ENCODE assay signal across 19 cellular contexts in genomic region chr2:96090181-96090500, GRCh38. TPM values are rescaled to one million over a fixed set of nuclear protein-coding genes. Genes with fewer than 3 reads are reported as not detected.
DNase-seq lines count a peak whose midpoint lies in the region; ATAC-seq, FAIRE-seq and TF ChIP-seq lines count a peak whose summit lies in the region.
"Had no signal": no experiment of that assay in that cellular context is flagged by ENCODE, and none has a peak within 500 bp of the region (broad histone marks: within the 10 kb centered on the region; RNA-seq: fewer than 3 reads in every experiment).

No MANE protein-coding gene starts in this region.

- peaks cover 8 to 30% of the 10 kb centered on the region in 2 experiments; a peak in 4 of 5 replicates for H3K4me1 ChIP-seq in K562 (replicated peaks in 1 of 2; ENCODE audit: control insufficient read depth in 2 of 2, insufficient read depth in 2 of 2, low read length in 2 of 2)
- H3K4me1 ChIP-seq in left ventricle myocardium inferior = peaks cover 42% of the 10 kb centered on the region
- H3K4me1 ChIP-seq: tibial artery had no signal

- no peaks in the 10 kb centered on the region for H3K9me1 ChIP-seq in K562 (ENCODE audit: control insufficient read depth, insufficient read depth, low read length)

- DNase-seq in DMS79 treated with DMSO at 0.1 percent for 48 hours (lab: John Stamatoyannopoulos, UW) (peak; percentile 54), K562 (ENCODE audit: extremely low read depth in 1 of 4, low spot score in 3 of 4) (peak in 1 of 4 experiments; percentile 2), left ventricle myocardium inferior (peak; percentile 18), posterior vena cava (ENCODE audit: low spot score) (peak; percentile 36), NCI-H2227 (lab: John Stamatoyannopoulos, UW; ENCODE audit: unreplicated experiment) (no peak), mucosa of gallbladder (ENCODE audit: low spot score) (no peak), NCI-H1105 (lab: John Stamatoyannopoulos, UW) (no peak)
- DNase-seq in stimulated activated naive CD4-positive, alpha-beta T cell (lab: John Stamatoyannopoulos, UW) = no peak
- DNase-seq: activated CD4-positive, alpha-beta T cell treated with anti-CD3 and anti-CD28 coated beads for 48 hours; activated T-cell treated with anti-CD3 and anti-CD28 coated beads, Interleukin-2, amount 50 U/mL, for 4 hours; Calu3; kidney glomerular epithelial cell; MG63; NCI-H2171; T-helper 2 cell; tibial artery had no signal

- POLR2A ChIA-PET in K562 (lab: Yijun Ruan, JAX) = no interaction called here

- TF ChIP-seq RAD21 in K562 (CRISPR knock-in tag; conservative IDR thresholded peaks at IDR 0.05 in 1 of 2, IDR thresholded peaks at IDR 0.05 in 1 of 2) = no peak

- CTCF ChIA-PET in K562 (lab: Yijun Ruan, JAX; ENCODE audit: low intra/inter-chr PET ratio) = no interaction called here

- no peak overlapping the region for H3K4me3 ChIP-seq in K562
- H3K4me3 ChIP-seq in left ventricle myocardium inferior = no peak overlapping the region
- H3K4me3 ChIP-seq: MG63, tibial artery had no signal

- H3K27me3 ChIP-seq in K562 (ENCODE audit: control insufficient read depth in 2 of 2, insufficient read depth in 2 of 2, low read length in 2 of 2) (peaks cover 3 to 25% of the 10 kb centered on the region in 2 experiments; a peak in 2 of 5 replicates), left ventricle myocardium inferior (ENCODE audit: low read depth) (no peaks in the 10 kb centered on the region)
- H3K27me3 ChIP-seq: MG63 had no signal

- H3K4me2 ChIP-seq in K562 (ENCODE audit: insufficient read depth, low read length) = no peak overlapping the region; the same call in 1 of the 2 replicates

- FAIRE-seq in K562 (lab: Jason Lieb, UNC) = no peak
- FAIRE-seq: endothelial cell of umbilical vein, GM19239 had no signal

- TF ChIP-seq CTCF in K562 (IDR thresholded peaks at IDR 0.05 in 2 of 3, conservative IDR thresholded peaks at IDR 0.05 in 1 of 3; ENCODE audit: insufficient read depth in 2 of 3, low read depth in 1 of 3, low read length in 3 of 3) = no peak
- TF ChIP-seq CTCF in left ventricle myocardium inferior (IDR thresholded peaks at IDR 0.05; ENCODE audit: borderline replicate concordance) = no peak

- TF ChIP-seq POLR2A in K562 (conservative IDR thresholded peaks at IDR 0.05) = no peak

- in situ Hi-C loops in K562 (cut with MboI) = loop anchor here (25.0 kb wide), 1 partner anchor 303 kb away; no protein-coding TSS in a partner anchor

- peak; percentile 27 for ATAC-seq in K562
- ATAC-seq: activated T-cell treated with anti-CD3 and anti-CD28 coated beads, Interleukin-2, amount 50 U/mL, for 4 hours had no signal

- H3K9ac ChIP-seq in K562 (ENCODE audit: insufficient read depth in 1 of 2, low read depth in 2 of 2, low read length in 2 of 2) = peak overlapping the region in 1 of 2 experiments; percentile 56; a peak in 3 of 4 replicates

- no peaks in the 10 kb centered on the region for H3K36me3 ChIP-seq in K562 (ENCODE audit: control insufficient read depth, insufficient read depth, low read length)
- H3K36me3 ChIP-seq in left ventricle myocardium inferior = no peaks in the 10 kb centered on the region
- H3K36me3 ChIP-seq: MG63, tibial artery had no signal

- H3K9me3 ChIP-seq in K562 (replicated peaks; ENCODE audit: control insufficient read depth, insufficient read depth, low read depth, low read length) = no peaks in the 10 kb centered on the region
- H3K9me3 ChIP-seq in left ventricle myocardium inferior (replicated peaks) = no peaks in the 10 kb centered on the region
- H3K9me3 ChIP-seq: MG63, tibial artery had no signal

- no peak for TF ChIP-seq EP300 in K562 (IDR thresholded peaks at IDR 0.05; ENCODE audit: low read length)

- no peaks in the 10 kb centered on the region; the same call in 1 of the 2 replicates for H4K20me1 ChIP-seq in K562 (replicated peaks; ENCODE audit: control insufficient read depth, insufficient read depth, low read length)

- no peak overlapping the region for H3K27ac ChIP-seq in K562 (ENCODE audit: extremely low read depth, low read depth, low read length)
- peak overlapping the region; percentile 68 for H3K27ac ChIP-seq in left ventricle myocardium inferior (replicated peaks)
- H3K27ac ChIP-seq: tibial artery had no signal

- intact Hi-C loops in K562 (cut with micrococcal nuclease) (no loop called here), left ventricle myocardium inferior (cut with micrococcal nuclease) (no loop called here), posterior vena cava (cut with DNase I) (no loop called here)

- 48% methylated on average over 7 of the region's 7 CpGs for WGBS in K562 (ENCODE audit: insufficient coverage, low coverage, missing lambda C conversion rate)

- H3K79me2 ChIP-seq in K562 (ENCODE audit: control insufficient read depth, insufficient read depth, low read length) = no peaks in the 10 kb centered on the region

- 0 out of 2 replicates have a peak overlapping the region, but pooled peaks have one; percentile 21 for H2AFZ ChIP-seq in K562 (ENCODE audit: low read depth, low read length)

- no TSS peak for BruUV-seq in K562 (replicated peaks; lab: Mats Ljungman, UMichigan)

RNA-seq across cellular contexts. Expression of gene ADRA2B, which starts 26.2 kb away (rescaled TPM):
- total RNA-seq in K562 (2011; cell fraction: chromatin; rRNA removed; ENCODE audit: low replicate concordance) = 0.07 and 0.11 TPM in 2 replicates
- 0.13 and 0.17 TPM in 2 replicates for total RNA-seq in K562 (2011; cell fraction: nucleolus; rRNA removed)
- total RNA-seq in K562 (2011; cell fraction: nucleoplasm; rRNA removed) = not detected in 2 replicates
- total RNA-seq in K562 (2014; rRNA removed) (not detected in 2 replicates), K562 (2014; rRNA removed; fragmentation: Illumina TruSeq; extraction: Trizol) (not detected in 2 replicates), K562 (2015; rRNA removed; fragmentation: Illumina TruSeq; extraction: Trizol) (not detected in 2 replicates), K562 (2021) (not detected in 2 replicates), left ventricle myocardium inferior (2.9 TPM), posterior vena cava (1 to 10 TPM; 4.1 to 7.1 TPM), mucosa of gallbladder (0.95 TPM)
- polyA plus RNA-seq in K562 (2011; rRNA removed) (not detected in 2 replicates), K562 (2014; fragmentation: Illumina TruSeq; extraction: Trizol) (not detected in 2 replicates), K562 (2014; fragmentation: Nextera tagmentation; extraction: Ambion mirVana) (not detected), K562 (2014; rRNA removed) (not detected in 2 replicates)
- polyA plus RNA-seq in K562 (2011; cell fraction: cytosol; rRNA removed) = 0.04 TPM in 1 of 2 replicates, not detected in the other
- polyA plus RNA-seq in K562 (2011; cell fraction: nucleus; rRNA removed) = 0.14 and 0.27 TPM in 2 replicates
- polyA plus RNA-seq in K562 (2012) = 0.03 TPM in 1 of 2 replicates, not detected in the other
- polyA minus RNA-seq in K562 (2011; rRNA and poly(A)+ RNA removed) = not detected in 2 replicates
- not detected in 2 replicates for polyA minus RNA-seq in K562 (2011; cell fraction: cytosol; rRNA and poly(A)+ RNA removed)
- not detected in 2 replicates for polyA minus RNA-seq in K562 (2011; cell fraction: nucleus; rRNA and poly(A)+ RNA removed)
- total RNA-seq: Calu3, endothelial cell of umbilical vein, glomerular endothelial cell had no signal
- polyA plus RNA-seq: endothelial cell of umbilical vein had no signal

RNA-seq across cellular contexts. Expression of gene ASTL, which starts 48.2 kb away (rescaled TPM):
- not detected in 2 replicates for total RNA-seq in K562 (2011; cell fraction: chromatin; rRNA removed; ENCODE audit: low replicate concordance)
- not detected in 2 replicates for total RNA-seq in K562 (2011; cell fraction: nucleolus; rRNA removed)
- not detected in 2 replicates for total RNA-seq in K562 (2011; cell fraction: nucleoplasm; rRNA removed)
- total RNA-seq in K562 (2014; rRNA removed) (not detected in 2 replicates), K562 (2014; rRNA removed; fragmentation: Illumina TruSeq; extraction: Trizol) (not detected in 2 replicates), K562 (2015; rRNA removed; fragmentation: Illumina TruSeq; extraction: Trizol) (not detected in 2 replicates), K562 (2021) (not detected in 2 replicates), left ventricle myocardium inferior (not detected), posterior vena cava (not detected), mucosa of gallbladder (not detected)
- polyA plus RNA-seq in K562 (2011; rRNA removed) (not detected in 2 replicates), K562 (2014; fragmentation: Illumina TruSeq; extraction: Trizol) (not detected in 2 replicates), K562 (2014; fragmentation: Nextera tagmentation; extraction: Ambion mirVana) (not detected), K562 (2014; rRNA removed) (not detected in 2 replicates)
- polyA plus RNA-seq in K562 (2011; cell fraction: cytosol; rRNA removed) = not detected in 2 replicates
- polyA plus RNA-seq in K562 (2011; cell fraction: nucleus; rRNA removed) = not detected in 2 replicates
- polyA plus RNA-seq in K562 (2012) = not detected in 2 replicates
- polyA minus RNA-seq in K562 (2011; rRNA and poly(A)+ RNA removed) = not detected in 2 replicates
- polyA minus RNA-seq in K562 (2011; cell fraction: cytosol; rRNA and poly(A)+ RNA removed) = not detected in 2 replicates
- not detected in 2 replicates for polyA minus RNA-seq in K562 (2011; cell fraction: nucleus; rRNA and poly(A)+ RNA removed)
- total RNA-seq: Calu3, endothelial cell of umbilical vein, glomerular endothelial cell had no signal
- polyA plus RNA-seq: endothelial cell of umbilical vein had no signal

RNA-seq across cellular contexts. Expression of gene DUSP2, which starts 55.1 kb away (rescaled TPM):
- 0.16 TPM in 1 of 2 replicates, not detected in the other for total RNA-seq in K562 (2011; cell fraction: chromatin; rRNA removed; ENCODE audit: low replicate concordance)
- 0.33 TPM in 1 of 2 replicates, not detected in the other for total RNA-seq in K562 (2011; cell fraction: nucleolus; rRNA removed)
- total RNA-seq in K562 (2011; cell fraction: nucleoplasm; rRNA removed) = not detected in 2 replicates
- total RNA-seq in K562 (2014; rRNA removed) (not detected in 2 replicates), K562 (2014; rRNA removed; fragmentation: Illumina TruSeq; extraction: Trizol) (not detected in 2 replicates), K562 (2015; rRNA removed; fragmentation: Illumina TruSeq; extraction: Trizol) (not detected in 2 replicates), K562 (2021) (0.18 and 0.42 TPM in 2 replicates), left ventricle myocardium inferior (0.82 TPM), posterior vena cava (1 to 10 TPM; 3.5 to 3.8 TPM), mucosa of gallbladder (11.3 TPM)
- polyA plus RNA-seq in K562 (2011; rRNA removed) (0.04 TPM in 1 of 2 replicates, not detected in the other), K562 (2014; fragmentation: Illumina TruSeq; extraction: Trizol) (not detected in 2 replicates), K562 (2014; fragmentation: Nextera tagmentation; extraction: Ambion mirVana) (not detected), K562 (2014; rRNA removed) (not detected in 2 replicates)
- polyA plus RNA-seq in K562 (2011; cell fraction: cytosol; rRNA removed) = 0.06 and 0.07 TPM in 2 replicates
- polyA plus RNA-seq in K562 (2011; cell fraction: nucleus; rRNA removed) = 0.14 and 0.64 TPM in 2 replicates
- 0.08 TPM in 1 of 2 replicates, not detected in the other for polyA plus RNA-seq in K562 (2012)
- not detected in 2 replicates for polyA minus RNA-seq in K562 (2011; rRNA and poly(A)+ RNA removed)
- polyA minus RNA-seq in K562 (2011; cell fraction: cytosol; rRNA and poly(A)+ RNA removed) = 0.76 and 1.8 TPM in 2 replicates
- 0.40 and 0.89 TPM in 2 replicates for polyA minus RNA-seq in K562 (2011; cell fraction: nucleus; rRNA and poly(A)+ RNA removed)

RNA-seq across cellular contexts. Expression of gene GPAT2, which starts 55.4 kb away (rescaled TPM):
- 0.12 TPM in 2 replicates for total RNA-seq in K562 (2011; cell fraction: chromatin; rRNA removed; ENCODE audit: low replicate concordance)
- under 0.01 and 0.39 TPM in 2 replicates for total RNA-seq in K562 (2011; cell fraction: nucleolus; rRNA removed)
- not detected in 2 replicates for total RNA-seq in K562 (2011; cell fraction: nucleoplasm; rRNA removed)
- total RNA-seq in K562 (2014; rRNA removed) (0.14 and 0.33 TPM in 2 replicates), K562 (2014; rRNA removed; fragmentation: Illumina TruSeq; extraction: Trizol) (not detected in 2 replicates), K562 (2015; rRNA removed; fragmentation: Illumina TruSeq; extraction: Trizol) (0.11 and 0.38 TPM in 2 replicates), K562 (2021) (0.33 and 0.94 TPM in 2 replicates), left ventricle myocardium inferior (5.3 TPM), posterior vena cava (1 to 10 TPM; 6.0 to 10.0 TPM), mucosa of gallbladder (3.0 TPM)
- polyA plus RNA-seq in K562 (2011; rRNA removed) (not detected in 2 replicates), K562 (2014; fragmentation: Illumina TruSeq; extraction: Trizol) (0.30 TPM in 2 replicates), K562 (2014; fragmentation: Nextera tagmentation; extraction: Ambion mirVana) (under 1 TPM in 1 of 2 experiments, not detected in 1; 0.01 TPM), K562 (2014; rRNA removed) (0.42 and 1.2 TPM in 2 replicates)
- polyA plus RNA-seq in K562 (2011; cell fraction: cytosol; rRNA removed) = 0.03 and 0.25 TPM in 2 replicates
- polyA plus RNA-seq in K562 (2011; cell fraction: nucleus; rRNA removed) = 0.34 and 0.55 TPM in 2 replicates
- 0.33 and 1.1 TPM in 2 replicates for polyA plus RNA-seq in K562 (2012)
- polyA minus RNA-seq in K562 (2011; rRNA and poly(A)+ RNA removed) = not detected in 2 replicates
- polyA minus RNA-seq in K562 (2011; cell fraction: cytosol; rRNA and poly(A)+ RNA removed) = not detected in 2 replicates
- polyA minus RNA-seq in K562 (2011; cell fraction: nucleus; rRNA and poly(A)+ RNA removed) = 0.11 and 0.94 TPM in 2 replicates
- total RNA-seq: Calu3 had no signal

Comparison
In these comparisons a context has a peak if more than half of its experiments do, and no peak if none do; other contexts are left out.
1. DNase-seq: peak in DMS79 treated with DMSO at 0.1 percent for 48 hours (single experiment), left ventricle myocardium inferior (single experiment) and posterior vena cava (single experiment); none in stimulated activated naive CD4-positive, alpha-beta T cell (0 of 6), NCI-H2227 (single experiment), mucosa of gallbladder (single experiment) and NCI-H1105 (single experiment).